ENCODE assay signal across 37 cellular contexts in the genomic region with DNA sequence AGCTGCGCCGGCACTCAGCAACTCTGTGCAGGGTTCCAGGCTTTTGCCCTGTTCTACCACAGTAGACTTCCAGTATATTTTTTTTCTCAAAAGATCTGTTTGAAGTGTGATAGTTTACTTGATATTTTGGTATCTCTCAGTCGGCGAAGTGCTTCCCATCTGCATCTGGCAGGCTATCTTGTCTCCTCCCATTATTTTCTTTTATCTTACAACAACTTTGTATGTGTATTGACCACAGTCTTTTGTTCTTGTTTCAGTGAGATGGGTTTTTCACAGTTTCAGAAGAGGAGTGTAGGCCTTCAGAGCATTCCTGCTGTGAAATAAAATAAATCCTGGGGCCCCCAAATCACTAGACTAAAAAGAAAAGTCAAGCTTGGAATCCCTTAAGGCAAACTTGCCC.
"Had no signal": no experiment of that assay in that cellular context is flagged by ENCODE, and none has a peak within 500 bp of the region (broad histone marks: within the 10 kb centered on the region; RNA-seq: fewer than 3 reads in every experiment).

No MANE protein-coding gene starts in this region.

- H3K4me1 Mint-ChIP-seq: activated B cell treated with CpG ODN at 0.5 μM for 24 hours, T-cell, T-helper 17 cell had no signal

- H3K27ac Mint-ChIP-seq: activated B cell treated with CpG ODN at 0.5 μM for 24 hours; activated CD4-positive, alpha-beta memory T cell treated with anti-CD3 and anti-CD28 coated beads for 36 hours; activated naive CD4-positive, alpha-beta T cell treated with anti-CD3 and anti-CD28 coated beads for 36 hours; activated naive CD4-positive, alpha-beta T cell treated with anti-CD3 and anti-CD28 coated beads, Interleukin-2, amount 50 U/mL, for 72 hours; activated T-helper 1 cell treated with anti-CD3 and anti-CD28 coated beads, Interleukin-12 subunit alpha, Interleukin-12 subunit beta, Interleukin-2, Interleukin-4 antibody, amounts not matched to agents 30 ng/mL and 10 ng/mL and 1 ng/mL, durations not matched to agents 14 hours and 24 hours and 36 hours; T-cell; T-helper 17 cell had no signal

- H3K4me3 ChIP-seq: adrenal gland, body of pancreas, breast epithelium, Peyer's patch had no signal

- H3K27me3 Mint-ChIP-seq: activated B cell treated with CpG ODN at 0.5 μM for 24 hours; activated CD4-positive, alpha-beta memory T cell treated with anti-CD3 and anti-CD28 coated beads for 36 hours; T-helper 17 cell had no signal

- ATAC-seq: activated naive CD4-positive, alpha-beta T cell treated with anti-CD3 and anti-CD28 coated beads, Interleukin-2, amount 50 U/mL, for 72 hours; activated T-cell treated with anti-CD3 and anti-CD28 coated beads, Interleukin-2, amount 50 U/mL, for 4 hours; body of pancreas; PC-3; SK-N-SH treated with all-trans-retinoic acid at 6 μM for 48 hours; T-cell; T-helper 17 cell had no signal

- H3K36me3 ChIP-seq: adrenal gland, breast epithelium, Peyer's patch had no signal

- H3K4me1 ChIP-seq: adrenal gland, body of pancreas, breast epithelium, Peyer's patch had no signal

- H3K36me3 Mint-ChIP-seq: activated CD4-positive, alpha-beta memory T cell treated with anti-CD3 and anti-CD28 coated beads for 36 hours; T-cell had no signal

- DNase-seq: activated B cell treated with CpG ODN at 0.5 μM for 24 hours; activated CD4-positive, alpha-beta memory T cell treated with anti-CD3 and anti-CD28 coated beads for 36 hours; activated CD4-positive, alpha-beta T cell treated with anti-CD3 and anti-CD28 coated beads for 4 hours; activated CD4-positive, alpha-beta T cell treated with anti-CD3 and anti-CD28 coated beads, Interleukin-2, amount 50 U/mL, for 1 hour; activated CD4-positive, CD25-positive, alpha-beta regulatory T cell treated with anti-CD3 and anti-CD28 coated beads, Interleukin-2, amount 50 U/mL, for 72 hours; activated CD8-positive, alpha-beta memory T cell treated with anti-CD3 and anti-CD28 coated beads, Interleukin-2, amount 50 U/mL, for 4 hours; activated gamma-delta T cell treated with Interleukin-2 at 50 U/mL for 16 hours; activated naive CD4-positive, alpha-beta T cell treated with anti-CD3 and anti-CD28 coated beads for 36 hours; activated T-cell treated with anti-CD3 and anti-CD28 coated beads for 4 hours; activated T-cell treated with anti-CD3 and anti-CD28 coated beads, Interleukin-2, amount 50 U/mL, for 4 hours; adrenal gland; body of pancreas; Karpas-422; KBM-7; NCI-H1048; NCI-H1105 treated with DMSO at 0.1 percent for 48 hours; NCI-H1436; NCI-H1694; NCI-H1930; NCI-H2081 treated with DMSO at 0.1 percent for 48 hours; NCI-H226; NCI-H446 treated with DMSO at 0.1 percent for 48 hours; NCI-H524; NCI-H69; NCI-H82; PC-3; Peyer's patch; RPMI8226; SIG-M5; T-cell; T-helper 17 cell; T-helper 9 cell had no signal

- H3K9me3 ChIP-seq: adrenal gland, body of pancreas had no signal

- H3K4me3 Mint-ChIP-seq: activated B cell treated with CpG ODN at 0.5 μM for 24 hours; activated CD4-positive, alpha-beta memory T cell treated with anti-CD3 and anti-CD28 coated beads for 36 hours; activated naive CD4-positive, alpha-beta T cell treated with anti-CD3 and anti-CD28 coated beads for 36 hours; activated T-cell treated with anti-CD3 and anti-CD28 coated beads, Interleukin-2, amount 50 U/mL, for 4 hours; activated T-helper 1 cell treated with anti-CD3 and anti-CD28 coated beads, Interleukin-12 subunit alpha, Interleukin-12 subunit beta, Interleukin-2, Interleukin-4 antibody, amounts not matched to agents 30 ng/mL and 10 ng/mL and 1 ng/mL, durations not matched to agents 14 hours and 24 hours and 36 hours; T-cell; T-helper 17 cell had no signal

- H3K27ac ChIP-seq: adrenal gland, body of pancreas, breast epithelium, Peyer's patch, VCaP had no signal

- H3K27me3 ChIP-seq: adrenal gland, body of pancreas, breast epithelium, Peyer's patch had no signal
